ENCODE assay signal across 31 cellular contexts in genomic region chr6:88157106-88157505, GRCh38. TPM values are rescaled to one million over a fixed set of nuclear protein-coding genes. Genes with fewer than 3 reads are reported as not detected.
A peak's percentile ranks its signal among the peaks of the same experiment; 100 is the strongest.
DNase-seq lines count a peak whose midpoint lies in the region; ATAC-seq and TF ChIP-seq lines count a peak whose summit lies in the region.
"Had no signal": no experiment of that assay in that cellular context is flagged by ENCODE, and none has a peak within 500 bp of the region (broad histone marks: within the 10 kb centered on the region; RNA-seq: fewer than 3 reads in every experiment).

No MANE protein-coding gene starts in this region.

- H3K4me3 ChIP-seq in SU-DHL-6 (ENCODE audit: insufficient read depth, low read length, poor library complexity, severe bottlenecking) (no peak overlapping the region), fibroblast of mammary gland (ENCODE audit: control insufficient read depth, low read depth, low read length) (no peak overlapping the region), retinal pigment epithelial cell (ENCODE audit: low read length) (no peak overlapping the region)
- H3K4me3 ChIP-seq: coronary artery, GM23248, PC-9, tibial nerve had no signal

- H2BK15ac ChIP-seq in H9 (ENCODE audit: low read depth, low read length) = no peak overlapping the region

- no peak overlapping the region for H3T11ph ChIP-seq in H9 (ENCODE audit: low read length)

- no peaks in the 10 kb centered on the region; the same call in 1 of the 2 replicates for H3K27me3 Mint-ChIP-seq in H9 (ENCODE audit: low read depth)
- H3K27me3 Mint-ChIP-seq: IgD-negative memory B cell had no signal

- no peaks in the 10 kb centered on the region for H3K23me2 ChIP-seq in H9 (ENCODE audit: insufficient read length, low read depth, low read length, poor library complexity, severe bottlenecking)

- H3K27me3 ChIP-seq in H9 (ENCODE audit: insufficient read depth, low read length) (no peaks in the 10 kb centered on the region), SU-DHL-6 (ENCODE audit: low read length) (no peaks in the 10 kb centered on the region)
- H3K27me3 ChIP-seq: tibial nerve had no signal

- TF ChIP-seq CTCF in H9 (conservative IDR thresholded peaks at IDR 0.05) = peak; percentile 53
- TF ChIP-seq CTCF in SU-DHL-6 (IDR thresholded peaks at IDR 0.05; ENCODE audit: insufficient read depth, low read length, poor library complexity, severe bottlenecking) = peak; percentile 18
- TF ChIP-seq CTCF in fibroblast of mammary gland (conservative IDR thresholded peaks at IDR 0.05; ENCODE audit: control insufficient read depth, insufficient read depth, low read depth, low read length) = no peak
- TF ChIP-seq CTCF in retinal pigment epithelial cell (conservative IDR thresholded peaks at IDR 0.05; ENCODE audit: low read depth, low read length) = peak; percentile 16

- H3K9me3 Mint-ChIP-seq in H9 = no peaks in the 10 kb centered on the region
- H3K9me3 Mint-ChIP-seq: activated naive CD4-positive, alpha-beta T cell treated with anti-CD3 and anti-CD28 coated beads, Interleukin-2, amount 50 U/mL, for 72 hours; CD14-positive monocyte; HFFc6; IgD-negative memory B cell had no signal

- no peaks in the 10 kb centered on the region for H3K9me2 ChIP-seq in SU-DHL-6 (replicated peaks; ENCODE audit: insufficient read depth, low read length)

- H4K91ac ChIP-seq in H9 (ENCODE audit: insufficient read length, low read depth, low read length) = no peak overlapping the region

- no peak overlapping the region for H2BK12ac ChIP-seq in H9 (ENCODE audit: insufficient read length, low read depth, low read length)

- H3K4me3 Mint-ChIP-seq in H9 = no peak overlapping the region
- H3K4me3 Mint-ChIP-seq: CD14-positive monocyte, HFFc6, IgD-negative memory B cell had no signal

- H3K79me1 ChIP-seq in H9 (ENCODE audit: insufficient read depth, low read depth, low read length, poor library complexity, severe bottlenecking) = no peaks in the 10 kb centered on the region

- H3K36me3 ChIP-seq in SU-DHL-6 (ENCODE audit: low read length) = peaks cover 12% of the 10 kb centered on the region
- H3K36me3 ChIP-seq: tibial nerve had no signal

- H3K56ac ChIP-seq in H9 (ENCODE audit: insufficient read length, low read depth, low read length) = no peak overlapping the region

- no peak overlapping the region for H3K9ac ChIP-seq in H9 (ENCODE audit: extremely low read depth, insufficient read length, low read length)
- H3K9ac ChIP-seq in SU-DHL-6 (ENCODE audit: low read length) = no peak overlapping the region
- H3K9ac ChIP-seq: GM23248 had no signal

- no peak overlapping the region for H2BK20ac ChIP-seq in H9 (ENCODE audit: low read depth, low read length, poor library complexity, severe bottlenecking)

- H3K4ac ChIP-seq in H9 (ENCODE audit: low read depth, low read length) = no peak overlapping the region

- H3K4me2 ChIP-seq in H9 (ENCODE audit: insufficient read depth, insufficient read length, low read length) (no peak overlapping the region), SU-DHL-6 (ENCODE audit: low read depth, low read length, poor library complexity, severe bottlenecking) (no peak overlapping the region)
- H3K4me2 ChIP-seq: PC-9 had no signal

- H3K9me3 ChIP-seq in H9 (ENCODE audit: control insufficient read depth, low read depth, low read length) (no peaks in the 10 kb centered on the region), SU-DHL-6 (ENCODE audit: insufficient read depth, low read length) (no peaks in the 10 kb centered on the region)
- H3K9me3 ChIP-seq: tibial nerve had no signal

- WGBS in H9 (ENCODE audit: extremely low coverage, insufficient read length, low lambda C conversion rate) = no CpG with 5 or more reads among the region's 4 CpGs

- H3K14ac ChIP-seq in H9 (ENCODE audit: insufficient read depth, low read length) = no peak overlapping the region

- H3K4me1 Mint-ChIP-seq in H9 = peaks cover 5% of the 10 kb centered on the region in 2 experiments; a peak in 2 of 4 replicates
- H3K4me1 Mint-ChIP-seq: CD14-positive monocyte had no signal

- H3K18ac ChIP-seq in H9 (ENCODE audit: insufficient read length, low read depth, low read length) = no peak overlapping the region

- H2AFZ ChIP-seq in H9 (ENCODE audit: low read length) (no peak overlapping the region), SU-DHL-6 (ENCODE audit: low read depth, low read length, severe bottlenecking) (no peak overlapping the region)
- H2AFZ ChIP-seq: GM23248, PC-9 had no signal

- no peak overlapping the region for H2AK5ac ChIP-seq in H9 (ENCODE audit: insufficient read length, low read length)

- no peak overlapping the region for H3K23ac ChIP-seq in H9 (ENCODE audit: insufficient read length, low read depth, low read length)

- no peak overlapping the region for H3K27ac Mint-ChIP-seq in H9
- H3K27ac Mint-ChIP-seq: activated naive CD4-positive, alpha-beta T cell treated with anti-CD3 and anti-CD28 coated beads, Interleukin-2, amount 50 U/mL, for 72 hours; CD14-positive monocyte; HFFc6 had no signal

- no peaks in the 10 kb centered on the region for H3K36me3 Mint-ChIP-seq in H9 (ENCODE audit: insufficient read depth in 1 of 3, low read depth in 3 of 3)
- H3K36me3 Mint-ChIP-seq: activated naive CD4-positive, alpha-beta T cell treated with anti-CD3 and anti-CD28 coated beads, Interleukin-2, amount 50 U/mL, for 72 hours; CD14-positive monocyte had no signal

- H4K20me1 ChIP-seq in H9 (ENCODE audit: control insufficient read depth, insufficient read depth, insufficient read length) = no peaks in the 10 kb centered on the region
- H4K20me1 ChIP-seq in SU-DHL-6 (ENCODE audit: low read depth, low read length) = no peaks in the 10 kb centered on the region

- H3F3A ChIP-seq in SU-DHL-6 (ENCODE audit: insufficient read depth) = peaks cover 27% of the 10 kb centered on the region; the same call in 1 of the 2 replicates

- no peak for ATAC-seq in GM21723 (IDR thresholded peaks at IDR 0.05; ENCODE audit: unreplicated experiment)
- ATAC-seq: activated naive CD4-positive, alpha-beta T cell treated with anti-CD3 and anti-CD28 coated beads, Interleukin-2, amount 50 U/mL, for 72 hours; left lobe of liver; Right ventricle myocardium inferior had no signal

- H2BK120ac ChIP-seq in H9 (ENCODE audit: low read depth, low read length, poor library complexity, severe bottlenecking) = no peak overlapping the region

- H3K27ac ChIP-seq in H9 (ENCODE audit: insufficient read length, low read depth, low read length) = no peak overlapping the region
- H3K27ac ChIP-seq in SU-DHL-6 (ENCODE audit: low read depth, low read length) = no peak overlapping the region
- H3K27ac ChIP-seq: coronary artery, epithelial cell of prostate, GM23248, PC-9, tibial nerve had no signal

- H3K79me2 ChIP-seq in H9 (ENCODE audit: insufficient read depth, low read length) = no peaks in the 10 kb centered on the region
- peaks cover 65% of the 10 kb centered on the region for H3K79me2 ChIP-seq in SU-DHL-6 (ENCODE audit: insufficient read depth, low read length)

- H4K8ac ChIP-seq in H9 (replicated peaks; ENCODE audit: insufficient read length, low read depth, low read length) = no peak overlapping the region

- H3K4me1 ChIP-seq in H9 (ENCODE audit: insufficient read depth, low read length) = no peaks in the 10 kb centered on the region
- H3K4me1 ChIP-seq: tibial nerve had no signal

- no peak for DNase-seq in H9
- peak; percentile 21 for DNase-seq in fibroblast of mammary gland (ENCODE audit: low read depth)
- no peak for DNase-seq in retinal pigment epithelial cell (ENCODE audit: low read depth)
- no peak for DNase-seq in activated CD8-positive, alpha-beta memory T cell treated with anti-CD3 and anti-CD28 coated beads for 24 hours
- no peak for DNase-seq in NCI-H128 (lab: John Stamatoyannopoulos, UW; ENCODE audit: unreplicated experiment)
- DNase-seq: activated CD4-positive, alpha-beta T cell treated with anti-CD3 and anti-CD28 coated beads for 4 hours; activated T-cell treated with anti-CD3 and anti-CD28 coated beads for 4 hours; amygdala; DMS79; effector CD8-positive, alpha-beta T cell; GF-D8; glutamatergic neuron; GM23248; HFFc6; NK-92 treated with Interleukin-12 subunit alpha and Interleukin-12 subunit beta, amount 100 ng/mL, for 24 hours; PC-9; posterior cingulate gyrus; stimulated activated CD4-positive, alpha-beta T cell treated with anti-CD3 and anti-CD28 coated beads, Interleukin-4, amount 100 ng/mL, for 4 hours had no signal

- no peak overlapping the region for H4K5ac ChIP-seq in H9 (ENCODE audit: insufficient read length, low read depth, low read length)

- no peak overlapping the region for H2BK5ac ChIP-seq in H9 (ENCODE audit: insufficient read length, low read length)

RNA-seq across cellular contexts. Expression of gene CNR1, which starts 9.0 kb away (rescaled TPM):
- 0.55 and 0.72 TPM in 2 replicates for total RNA-seq in H9 (2021)
- total RNA-seq: activated naive CD4-positive, alpha-beta T cell treated with anti-CD3 and anti-CD28 coated beads, Interleukin-2, amount 50 U/mL, for 72 hours; GM23248; HFFc6; HT-29; NCI-H460; PC-9; T-helper 2 cell treated with Interferon-gamma antibody and Interleukin-4, amounts not matched to agents 100 ng/mL and 5 ng/mL, for 36 hours had no signal
